ENCODE assay signal across 8 cellular contexts in genomic region chr16:22007159-22007508, GRCh38. TPM values are rescaled to one million over a fixed set of nuclear protein-coding genes. Genes with fewer than 3 reads are reported as not detected.
DNase-seq lines count a peak whose midpoint lies in the region; ATAC-seq and TF ChIP-seq lines count a peak whose summit lies in the region.

No MANE protein-coding gene starts in this region.

- no peaks in the 10 kb centered on the region for H3K36me3 ChIP-seq in cardiac muscle cell
- no peaks in the 10 kb centered on the region for H3K36me3 ChIP-seq in lung (ENCODE audit: control insufficient read depth in 2 of 2, insufficient read depth in 2 of 2, low read length in 2 of 2)
- H3K36me3 ChIP-seq in urinary bladder (ENCODE audit: insufficient read depth) = no peaks in the 10 kb centered on the region

- H3K4me3 ChIP-seq in cardiac muscle cell = peak overlapping the region; percentile 82
- H3K4me3 ChIP-seq in astrocyte of the cerebellum (ENCODE audit: low read depth, low read length) = peak overlapping the region; percentile 86
- H3K4me3 ChIP-seq in lung = peak overlapping the region; percentile 98
- H3K4me3 ChIP-seq in urinary bladder (ENCODE audit: low read depth, low read length) = peak overlapping the region; percentile 100

- intact Hi-C loops in left ventricle myocardium superior (cut with micrococcal nuclease) = loop anchor here (10.0 kb wide), 1 partner anchor 288 kb away; the partner anchor contains the start of gene POLR3E

- TF ChIP-seq CTCF in cardiac muscle cell (IDR thresholded peaks at IDR 0.05; ENCODE audit: low read depth, low read length) (no peak), astrocyte of the cerebellum (IDR thresholded peaks at IDR 0.05; ENCODE audit: low read depth, low read length, missing control alignments) (no peak), lung (IDR thresholded peaks at IDR 0.05; ENCODE audit: control extremely low read depth, extremely low read depth) (no peak)

- DNase-seq in cardiac muscle cell (ENCODE audit: low read depth in 1 of 2, low spot score in 1 of 2) (no peak), left ventricle myocardium superior (no peak), astrocyte of the cerebellum (ENCODE audit: low read depth) (no peak), lung (ENCODE audit: low spot score) (no peak), NCI-H128 (lab: John Stamatoyannopoulos, UW; ENCODE audit: unreplicated experiment) (no peak)

- H3K9me3 ChIP-seq in cardiac muscle cell (ENCODE audit: low read depth) = no peaks in the 10 kb centered on the region
- no peaks in the 10 kb centered on the region for H3K9me3 ChIP-seq in lung (ENCODE audit: control insufficient read depth in 2 of 2, insufficient read depth in 1 of 2, low read length in 1 of 2)

- no peak for ATAC-seq in left ventricle myocardium superior
- ATAC-seq in lung (ENCODE audit: insufficient read depth, low FRiP score) = no peak
- ATAC-seq in GM19397 (IDR thresholded peaks at IDR 0.05; ENCODE audit: unreplicated experiment) = no peak
- no peak for ATAC-seq in GM21737 (IDR thresholded peaks at IDR 0.05; ENCODE audit: unreplicated experiment)

- WGBS in lung, 2 donors = 6 to 12% methylated on average over 8 of the region's 8 CpGs
- WGBS in urinary bladder = 7% methylated on average over 8 of the region's 8 CpGs

- H3K4me1 ChIP-seq in cardiac muscle cell (ENCODE audit: low read depth) (peaks cover 8% of the 10 kb centered on the region), lung (ENCODE audit: control insufficient read depth in 2 of 2, insufficient read depth in 2 of 2, low read length in 2 of 2) (peaks cover 8 to 11% of the 10 kb centered on the region in 2 donors), urinary bladder (ENCODE audit: insufficient read depth) (no peaks in the 10 kb centered on the region)

- in situ Hi-C loops in astrocyte of the cerebellum (cut with HindIII; ENCODE audit: low sequenced_read_pairs) = no loop called here

- H3K27ac ChIP-seq in cardiac muscle cell (no peak overlapping the region), lung (ENCODE audit: low read depth in 1 of 2, low read length in 1 of 2) (peak overlapping the region; percentile 84 to 87), urinary bladder (ENCODE audit: low read depth) (peak overlapping the region; percentile 65)

- H3K27me3 ChIP-seq in cardiac muscle cell (peaks cover 3% of the 10 kb centered on the region), lung (ENCODE audit: control insufficient read depth, insufficient read depth) (no peaks in the 10 kb centered on the region)

RNA-seq across cellular contexts. Expression of gene MOSMO, which starts 0.8 kb away (rescaled TPM):
- total RNA-seq in cardiac muscle cell (14.5 and 14.7 TPM in 2 replicates), left ventricle myocardium superior (11.3 TPM), lung (10 to 100 TPM; 11.7 to 30.6 TPM), urinary bladder (33.2 TPM)
- polyA plus RNA-seq in cardiac muscle cell (6.3 and 7.0 TPM in 2 replicates), lung (10 to 100 TPM; 10.3 to 10.9 TPM), urinary bladder (15.2 TPM)

RNA-seq across cellular contexts. Expression of gene PDZD9, which starts 6.2 kb away (rescaled TPM):
- not detected in 2 replicates for total RNA-seq in cardiac muscle cell
- polyA plus RNA-seq in cardiac muscle cell = 0.26 TPM in 1 of 2 replicates, not detected in the other
- total RNA-seq in left ventricle myocardium superior = not detected
- total RNA-seq in lung = not detected
- polyA plus RNA-seq in lung = not detected
- not detected for total RNA-seq in urinary bladder
- 0.08 TPM for polyA plus RNA-seq in urinary bladder

RNA-seq across cellular contexts. Expression of gene UQCRC2, which starts 54.0 kb away (rescaled TPM):
- total RNA-seq in cardiac muscle cell (248 and 286 TPM in 2 replicates), left ventricle myocardium superior (1,065 TPM), lung (100 to 1,000 TPM; 166 to 196 TPM), urinary bladder (224 TPM)
- polyA plus RNA-seq in cardiac muscle cell (338 and 400 TPM in 2 replicates), lung (100 to 1,000 TPM in 1 of 2 donors, 10 to 100 TPM in 1; 69.3 to 127 TPM), urinary bladder (205 TPM)
